26 cellular contexts compared by ENCODE assay signal in genomic region chr5:121378559-121379359, GRCh38.
DNase-seq lines count a peak whose midpoint lies in the region; ATAC-seq and TF ChIP-seq lines count a peak whose summit lies in the region.
"Had no signal": no experiment of that assay in that cellular context is flagged by ENCODE, and none has a peak within 500 bp of the region (broad histone marks: within the 10 kb centered on the region; RNA-seq: fewer than 3 reads in every experiment).

No MANE protein-coding gene starts in this region.

- H3K36me3 ChIP-seq in endodermal cell (ENCODE audit: control insufficient read depth, insufficient read depth, low read length), result no peaks in the 10 kb centered on the region
- H3K36me3 ChIP-seq in spleen, result no peaks in the 10 kb centered on the region
- no peaks in the 10 kb centered on the region for H3K36me3 ChIP-seq in uterus

- peaks cover 10% of the 10 kb centered on the region for H3K4me1 Mint-ChIP-seq in endodermal cell
- H3K4me1 Mint-ChIP-seq: activated naive CD8-positive, alpha-beta T cell treated with anti-CD3 and anti-CD28 coated beads for 36 hours; CD14-positive monocyte; central memory CD8-positive, alpha-beta T cell; naive B cell had no signal

- no peak overlapping the region for H3K27ac ChIP-seq in endodermal cell (ENCODE audit: low read depth, low read length)
- no peak overlapping the region for H3K27ac ChIP-seq in spleen
- H3K27ac ChIP-seq in uterus, result no peak overlapping the region
- H3K27ac ChIP-seq: dorsolateral prefrontal cortex had no signal

- H3K9me3 Mint-ChIP-seq in endodermal cell, result no peaks in the 10 kb centered on the region

- TF ChIP-seq POLR2A in spleen (IDR thresholded peaks at IDR 0.05) (no peak), uterus (IDR thresholded peaks at IDR 0.05) (no peak)

- H3K9me3 ChIP-seq in endodermal cell (ENCODE audit: control insufficient read depth, low read length) (no peaks in the 10 kb centered on the region), spleen (no peaks in the 10 kb centered on the region), uterus (no peaks in the 10 kb centered on the region)

- no peak overlapping the region for H3K4me3 Mint-ChIP-seq in endodermal cell
- H3K4me3 Mint-ChIP-seq: activated CD4-positive, alpha-beta memory T cell treated with anti-CD3 and anti-CD28 coated beads for 36 hours; activated naive CD8-positive, alpha-beta T cell treated with anti-CD3 and anti-CD28 coated beads for 36 hours; CD14-positive monocyte; central memory CD8-positive, alpha-beta T cell; naive B cell had no signal

- WGBS in endodermal cell (ENCODE audit: insufficient coverage in 1 of 2, insufficient read length in 1 of 2), 2 experiments, result 82 to 100% methylated on average over 2 to 3 of the region's 3 CpGs
- 86 to 96% (median 91%) methylated on average over 3 of the region's 3 CpGs for WGBS in spleen, 5 donors

- peak overlapping the region; percentile 86 for H3K27ac Mint-ChIP-seq in endodermal cell
- H3K27ac Mint-ChIP-seq: activated CD4-positive, alpha-beta memory T cell treated with anti-CD3 and anti-CD28 coated beads for 36 hours; activated naive CD8-positive, alpha-beta T cell treated with anti-CD3 and anti-CD28 coated beads for 36 hours; naive B cell had no signal

- no peaks in the 10 kb centered on the region for H3K36me3 Mint-ChIP-seq in endodermal cell (ENCODE audit: low read depth)
- H3K36me3 Mint-ChIP-seq: activated CD4-positive, alpha-beta memory T cell treated with anti-CD3 and anti-CD28 coated beads for 36 hours; activated naive CD8-positive, alpha-beta T cell treated with anti-CD3 and anti-CD28 coated beads for 36 hours; CD14-positive monocyte; naive B cell had no signal

- DNase-seq in GM12865 (ENCODE audit: low read depth), result peak; percentile 17
- peak; percentile 20 for DNase-seq in NCI-H1048 (lab: John Stamatoyannopoulos, UW)
- DNase-seq in endodermal cell, result peak; percentile 78
- peak; percentile 49 for DNase-seq in spleen
- DNase-seq in NCI-H748 (lab: John Stamatoyannopoulos, UW; ENCODE audit: unreplicated experiment), result no peak
- no peak for DNase-seq in uterus
- DNase-seq: activated CD4-positive, alpha-beta memory T cell treated with anti-CD3 and anti-CD28 coated beads for 36 hours; activated effector memory CD4-positive, alpha-beta T cell treated with Interleukin-2 at 50 U/mL for 16 hours; activated naive CD8-positive, alpha-beta T cell treated with anti-CD3 and anti-CD28 coated beads for 36 hours; dorsolateral prefrontal cortex; head of caudate nucleus; Karpas-422; left colon; naive B cell; NCI-H1694 treated with DMSO at 0.1 percent for 48 hours; NCI-H2171 treated with DMSO at 0.1 percent for 48 hours; NCI-H526; nucleus accumbens; RPMI8226; stimulated activated CD4-positive, alpha-beta T cell treated with anti-CD3 and anti-CD28 coated beads, Interleukin-1b, Interleukin-23, amount 100 ng/mL, for 48 hours; T1000 had no signal

- H3K9ac ChIP-seq in endodermal cell (ENCODE audit: extremely low read depth, low read length, poor library complexity, severe bottlenecking), result no peak overlapping the region

- H3K27me3 ChIP-seq in endodermal cell (ENCODE audit: control insufficient read depth, insufficient read depth, low read length, poor library complexity, severe bottlenecking) (no peaks in the 10 kb centered on the region), spleen (replicated peaks in 1 of 7) (no peaks in the 10 kb centered on the region), uterus (no peaks in the 10 kb centered on the region)

- H3K27me3 Mint-ChIP-seq in endodermal cell (ENCODE audit: insufficient read depth), result no peaks in the 10 kb centered on the region
- H3K27me3 Mint-ChIP-seq: activated CD4-positive, alpha-beta memory T cell treated with anti-CD3 and anti-CD28 coated beads for 36 hours; activated naive CD8-positive, alpha-beta T cell treated with anti-CD3 and anti-CD28 coated beads for 36 hours; central memory CD8-positive, alpha-beta T cell; naive B cell had no signal

- H3K4me1 ChIP-seq in endodermal cell (ENCODE audit: control insufficient read depth, insufficient read depth, low read length) (no peaks in the 10 kb centered on the region), spleen (no peaks in the 10 kb centered on the region), uterus (no peaks in the 10 kb centered on the region)

- H3K4me3 ChIP-seq in GM12865 (ENCODE audit: low read depth, low read length) (no peak overlapping the region), endodermal cell (ENCODE audit: low read length) (no peak overlapping the region), spleen (no peak overlapping the region), uterus (no peak overlapping the region)
- H3K4me3 ChIP-seq: dorsolateral prefrontal cortex had no signal

- ATAC-seq in HG03135 (IDR thresholded peaks at IDR 0.05; ENCODE audit: unreplicated experiment), result no peak
- no peak for ATAC-seq in GM18519 (IDR thresholded peaks at IDR 0.05; ENCODE audit: low FRiP score, unreplicated experiment)
- ATAC-seq: activated CD4-positive, CD25-positive, alpha-beta regulatory T cell treated with anti-CD3 and anti-CD28 coated beads, Interleukin-2, amount 50 U/mL, for 24 hours; left colon had no signal

- intact Hi-C loops in spleen (cut with DNase I; ENCODE audit: low total_unique reads) (no loop called here), uterus (cut with DNase I; ENCODE audit: low total_unique reads) (no loop called here)

- TF ChIP-seq CTCF in GM12865 (IDR thresholded peaks at IDR 0.05; ENCODE audit: insufficient read depth, low read depth, low read length, missing control alignments) (no peak), endodermal cell (conservative IDR thresholded peaks at IDR 0.05) (peak; percentile 50), spleen (IDR thresholded peaks at IDR 0.05 in 8 of 11, conservative IDR thresholded peaks at IDR 0.05 in 3 of 11) (no peak), uterus (IDR thresholded peaks at IDR 0.05) (no peak)

Comparison
In these comparisons a context has a peak if more than half of its experiments do, and no peak if none do; other contexts are left out.
1. DNase-seq: peak in GM12865 (single experiment), NCI-H1048 (single experiment), endodermal cell (single experiment) and spleen (single experiment); none in NCI-H748 (single experiment) and uterus (0 of 2).